ENCODE assay signal across 8 cellular contexts in the genomic region with DNA sequence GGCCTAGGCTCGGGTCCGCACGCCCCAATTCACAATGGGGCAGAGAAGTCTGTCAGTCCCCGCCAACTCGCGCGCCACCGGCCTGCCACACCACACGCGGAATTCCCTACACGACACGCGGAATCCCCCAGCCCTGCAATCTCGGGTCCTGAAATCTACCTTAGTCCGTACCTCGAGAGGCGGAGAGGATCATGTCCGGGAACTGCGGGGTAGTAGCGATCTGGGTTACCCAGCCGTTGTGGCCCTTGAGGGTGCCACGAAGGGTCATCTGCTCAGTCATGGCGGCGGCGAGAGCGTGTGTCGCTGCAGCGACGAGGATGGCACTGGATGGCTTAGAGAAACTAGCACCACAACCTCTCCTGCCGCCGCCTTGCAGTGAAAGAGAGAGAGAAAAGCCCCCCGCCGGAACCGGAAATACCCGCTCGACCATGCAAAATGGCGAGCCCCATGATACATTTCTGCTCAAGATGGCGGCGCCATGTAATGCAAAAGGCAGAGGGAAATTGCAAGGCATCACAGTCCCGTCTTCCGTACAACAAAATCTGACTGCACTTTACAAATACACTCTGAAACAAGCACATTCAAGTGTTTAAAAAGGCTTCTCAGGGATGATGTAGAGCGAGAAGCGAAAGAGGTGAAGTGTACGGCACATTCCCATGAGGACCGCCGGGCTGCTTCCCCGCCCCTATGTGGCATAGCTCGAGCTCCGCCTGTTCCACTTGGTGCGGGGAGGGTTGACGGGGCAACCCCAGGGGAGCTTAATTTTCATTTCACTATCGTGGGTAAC. TPM values are rescaled to one million over a fixed set of nuclear protein-coding genes. Genes with fewer than 3 reads are reported as not detected.
DNase-seq lines count a peak whose midpoint lies in the region; ATAC-seq and TF ChIP-seq lines count a peak whose summit lies in the region.

A gene (minus strand): TSS at position 386 of the 787 bp plus-strand sequence. CDS start 106 bp downstream, at position 280.

- peak; percentile 61 for ATAC-seq in HG03460 (IDR thresholded peaks at IDR 0.05; ENCODE audit: unreplicated experiment)
- ATAC-seq in activated CD4-positive, alpha-beta T cell treated with anti-CD3 and anti-CD28 coated beads for 36 hours = peak; percentile 70

- in situ Hi-C loops in ACHN (cut with HindIII; ENCODE audit: low pct_ligation_motif_present, low pct_unique_long_range_greater_than_20kb, low sequenced_read_pairs) = no loop called here

- peaks cover 50% of the 10 kb centered on the region for H3K4me1 Mint-ChIP-seq in activated CD4-positive, alpha-beta T cell treated with anti-CD3 and anti-CD28 coated beads for 36 hours

- peak within 1 kb of the TSS; percentile 51 to 99 (median 97) for H3K27ac ChIP-seq in dorsolateral prefrontal cortex

- peak; percentile 76 for DNase-seq in ACHN
- peak; percentile 66 for DNase-seq in GM19240 (ENCODE audit: insufficient read length, low spot score)
- DNase-seq in activated CD4-positive, alpha-beta T cell treated with anti-CD3 and anti-CD28 coated beads for 36 hours = peak; percentile 94
- peak; percentile 81 to 94 (median 91) for DNase-seq in dorsolateral prefrontal cortex
- DNase-seq in medulla oblongata (ENCODE audit: extremely low spot score) = peak; percentile 95
- peak; percentile 81 for DNase-seq in stimulated activated CD8-positive, alpha-beta memory T cell treated with anti-CD3 and anti-CD28 coated beads, Interleukin-12 subunit alpha, Interleukin-12 subunit beta, amount 100 ng/mL, for 24 hours (ENCODE audit: extremely low read depth)
- no peak for DNase-seq in NK-92 treated with Interleukin-12 subunit alpha and Interleukin-12 subunit beta, amount 100 ng/mL, for 24 hours (lab: John Stamatoyannopoulos, UW)

- intact Hi-C loops in activated CD4-positive, alpha-beta T cell treated with anti-CD3 and anti-CD28 coated beads for 36 hours (cut with DNase I, micrococcal nuclease) = loop anchor here (1.0 to 10.0 kb wide), 7 partner anchors 18 to 1619 kb away; a partner anchor contains a TSS
- intact Hi-C loops in dorsolateral prefrontal cortex (cut with DNase I) = loop anchor here (1.0 to 10.0 kb wide), 3 partner anchors 20 to 59 kb away; a partner anchor contains a TSS

- peak within 1 kb of the TSS; percentile 60 to 96 (median 84) for H3K4me3 ChIP-seq in dorsolateral prefrontal cortex

- peaks cover 65% of the 10 kb centered on the region for H3K36me3 Mint-ChIP-seq in activated CD4-positive, alpha-beta T cell treated with anti-CD3 and anti-CD28 coated beads for 36 hours (ENCODE audit: low read depth)

- POLR2A ChIA-PET in activated CD4-positive, alpha-beta T cell treated with anti-CD3 and anti-CD28 coated beads for 36 hours (lab: Charles Lee) = interaction anchor here (0.7 to 2.2 kb wide), 6 partner anchors 8 to 54 kb away, joined by 3 to 23 read pairs (median 5); a partner anchor contains a TSS

- no peaks in the 10 kb centered on the region for H3K27me3 Mint-ChIP-seq in activated CD4-positive, alpha-beta T cell treated with anti-CD3 and anti-CD28 coated beads for 36 hours

- H3K9me3 Mint-ChIP-seq in activated CD4-positive, alpha-beta T cell treated with anti-CD3 and anti-CD28 coated beads for 36 hours (ENCODE audit: low read depth) = no peaks in the 10 kb centered on the region

- peak within 1 kb of the TSS; percentile 99 for H3K27ac Mint-ChIP-seq in activated CD4-positive, alpha-beta T cell treated with anti-CD3 and anti-CD28 coated beads for 36 hours

- H3K4me3 Mint-ChIP-seq in activated CD4-positive, alpha-beta T cell treated with anti-CD3 and anti-CD28 coated beads for 36 hours = peak within 1 kb of the TSS; percentile 91

- CTCF ChIA-PET in activated CD4-positive, alpha-beta T cell treated with anti-CD3 and anti-CD28 coated beads for 36 hours (lab: Charles Lee) = interaction anchor here (0.8 to 1.2 kb wide), 4 partner anchors 12 to 39 kb away, joined by 3 to 6 read pairs (median 4); a partner anchor contains a TSS

- H3K27me3 ChIP-seq in dorsolateral prefrontal cortex = no peaks in the 10 kb centered on the region

- TF ChIP-seq CTCF in dorsolateral prefrontal cortex (IDR thresholded peaks at IDR 0.05 in 54 of 56, conservative IDR thresholded peaks at IDR 0.05 in 2 of 56; ENCODE audit: low read depth in 1 of 56, partially characterized antibody in 56 of 56) = peak in 23 of 56 donors; percentile 7 to 42 (median 22)

RNA-seq across cellular contexts. Expression of the gene that starts here (rescaled TPM):
- total RNA-seq in activated CD4-positive, alpha-beta T cell treated with anti-CD3 and anti-CD28 coated beads for 36 hours = 1,000 to 10,000 TPM; 2,724 to 3,901 TPM
- total RNA-seq in dorsolateral prefrontal cortex = 100 to 1,000 TPM; 308 to 570 (median 390) TPM

Comparison
In these comparisons a context has a peak if more than half of its experiments do, and no peak if none do; other contexts are left out.
1. RNA of the gene that starts here (total RNA-seq): 2,724 to 3,901 TPM in activated CD4-positive, alpha-beta T cell treated with anti-CD3 and anti-CD28 coated beads for 36 hours; 308 to 570 TPM in dorsolateral prefrontal cortex; every median in the first group is over 4 times any median in the second.